In the genomic region with DNA sequence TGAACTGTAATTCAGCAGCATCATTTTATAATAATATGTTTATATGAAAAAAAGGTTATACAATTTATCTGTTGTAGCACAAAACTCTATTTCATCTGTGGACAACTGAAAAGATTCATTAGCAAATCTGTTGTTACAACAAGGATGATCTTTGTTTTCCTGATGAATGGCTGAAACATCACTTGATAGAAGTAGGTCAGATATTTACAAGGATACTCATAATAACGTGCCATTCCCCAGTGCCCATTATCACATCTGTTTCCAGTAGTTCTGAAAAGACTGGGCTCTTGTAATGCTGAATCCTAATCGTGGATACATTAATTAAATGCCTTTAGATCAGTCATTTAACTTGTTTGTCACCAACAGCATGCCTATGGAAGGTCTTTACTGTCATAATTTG, we compare ENCODE assay signal across 25 cellular contexts.
A peak's percentile ranks its signal among the peaks of the same experiment; 100 is the strongest.
DNase-seq lines count a peak whose midpoint lies in the region; TF ChIP-seq lines count a peak whose summit lies in the region.
"Had no signal": no experiment of that assay in that cellular context is flagged by ENCODE, and none has a peak within 500 bp of the region (broad histone marks: within the 10 kb centered on the region; RNA-seq: fewer than 3 reads in every experiment).

No MANE protein-coding gene starts in this region.

- no peaks in the 10 kb centered on the region for H3K36me3 ChIP-seq in ascending aorta
- H3K36me3 ChIP-seq: BE2C, SJSA1 had no signal

- DNase-seq in ascending aorta (ENCODE audit: low spot score in 2 of 2) (no peak), epidermal melanocyte (ENCODE audit: insufficient read length, low spot score) (peak; percentile 48), inferior parietal cortex (ENCODE audit: extremely low spot score) (peak; percentile 47), superior temporal gyrus (ENCODE audit: extremely low spot score) (peak; percentile 84), SIG-M5 (lab: John Stamatoyannopoulos, UW) (no peak), DMS79 treated with DMSO at 0.1 percent for 48 hours (lab: John Stamatoyannopoulos, UW) (no peak), cortex of kidney (lab: John Stamatoyannopoulos, UW) (no peak), NAMALWA (ENCODE audit: low spot score) (no peak)
- DNase-seq: BE2C; Calu3; CD8-positive, alpha-beta memory T cell; DMS153; GM23248; H7; KBM-7; MV-4-11; NCI-H1105 treated with DMSO at 0.1 percent for 48 hours; NCI-H146; NCI-H2029; NCI-H446 treated with DMSO at 0.1 percent for 48 hours; NCI-H526; NCI-H82; NK-92 treated with Interleukin-12 subunit alpha and Interleukin-12 subunit beta, amount 100 ng/mL, for 24 hours; PC-9 had no signal

- no peaks in the 10 kb centered on the region for H3K9me3 ChIP-seq in ascending aorta
- H3K9me3 ChIP-seq: BE2C, SJSA1 had no signal

- TF ChIP-seq CTCF in ascending aorta (IDR thresholded peaks at IDR 0.05) = no peak

- H3K27me3 ChIP-seq in ascending aorta = no peaks in the 10 kb centered on the region
- H3K27me3 ChIP-seq: BE2C, SJSA1 had no signal

- peak overlapping the region; percentile 45 to 64 for H3K27ac ChIP-seq in ascending aorta
- H3K27ac ChIP-seq: GM23248, PC-9, SJSA1 had no signal

- peaks cover 7 to 18% of the 10 kb centered on the region in 2 donors for H3K4me1 ChIP-seq in ascending aorta
- H3K4me1 ChIP-seq: BE2C, SJSA1 had no signal

- H3K4me3 ChIP-seq in ascending aorta = no peak overlapping the region
- H3K4me3 ChIP-seq: GM23248, PC-9, SJSA1 had no signal

- intact Hi-C loops in ascending aorta (cut with DNase I) = no loop called here

Comparison
In these comparisons a context has a peak if more than half of its experiments do, and no peak if none do; other contexts are left out.
1. DNase-seq: peak in epidermal melanocyte (single experiment), inferior parietal cortex (single experiment) and superior temporal gyrus (single experiment); none in ascending aorta (0 of 2), SIG-M5 (single experiment), DMS79 treated with DMSO at 0.1 percent for 48 hours (single experiment), cortex of kidney (single experiment) and NAMALWA (single experiment).